In genomic region chr15:87860743-87861142, GRCh38 we compare ENCODE assay signal across 22 cellular contexts.
"Had no signal": no experiment of that assay in that cellular context is flagged by ENCODE, and none has a peak within 500 bp of the region (broad histone marks: within the 10 kb centered on the region; RNA-seq: fewer than 3 reads in every experiment).

No MANE protein-coding gene starts in this region.

- DNase-seq: Kasumi-1, MM.1S, NCI-H1092 treated with DMSO at 0.1 percent for 48 hours, NCI-H1436, NCI-H187, NCI-H2029, NCI-H2081 treated with DMSO at 0.1 percent for 48 hours, NCI-H2171 treated with DMSO at 0.1 percent for 48 hours, NCI-H345, NCI-H446 treated with DMSO at 0.1 percent for 48 hours, NCI-H510A treated with DMSO at 0.1 percent for 48 hours, NCI-H526, NCI-H774, RPMI8226, SHP77, SK-N-SH, SW 1271, T-cell had no signal

- H3K4me2 ChIP-seq: KMS-11, SK-N-SH had no signal

- H3K9me3 ChIP-seq: SK-N-SH had no signal

- ATAC-seq: T-cell had no signal

- H3K27ac ChIP-seq: HL-60, KMS-11 had no signal

- FAIRE-seq: HTR-8/SVneo, RCC 7860 had no signal
